In the genomic region with DNA sequence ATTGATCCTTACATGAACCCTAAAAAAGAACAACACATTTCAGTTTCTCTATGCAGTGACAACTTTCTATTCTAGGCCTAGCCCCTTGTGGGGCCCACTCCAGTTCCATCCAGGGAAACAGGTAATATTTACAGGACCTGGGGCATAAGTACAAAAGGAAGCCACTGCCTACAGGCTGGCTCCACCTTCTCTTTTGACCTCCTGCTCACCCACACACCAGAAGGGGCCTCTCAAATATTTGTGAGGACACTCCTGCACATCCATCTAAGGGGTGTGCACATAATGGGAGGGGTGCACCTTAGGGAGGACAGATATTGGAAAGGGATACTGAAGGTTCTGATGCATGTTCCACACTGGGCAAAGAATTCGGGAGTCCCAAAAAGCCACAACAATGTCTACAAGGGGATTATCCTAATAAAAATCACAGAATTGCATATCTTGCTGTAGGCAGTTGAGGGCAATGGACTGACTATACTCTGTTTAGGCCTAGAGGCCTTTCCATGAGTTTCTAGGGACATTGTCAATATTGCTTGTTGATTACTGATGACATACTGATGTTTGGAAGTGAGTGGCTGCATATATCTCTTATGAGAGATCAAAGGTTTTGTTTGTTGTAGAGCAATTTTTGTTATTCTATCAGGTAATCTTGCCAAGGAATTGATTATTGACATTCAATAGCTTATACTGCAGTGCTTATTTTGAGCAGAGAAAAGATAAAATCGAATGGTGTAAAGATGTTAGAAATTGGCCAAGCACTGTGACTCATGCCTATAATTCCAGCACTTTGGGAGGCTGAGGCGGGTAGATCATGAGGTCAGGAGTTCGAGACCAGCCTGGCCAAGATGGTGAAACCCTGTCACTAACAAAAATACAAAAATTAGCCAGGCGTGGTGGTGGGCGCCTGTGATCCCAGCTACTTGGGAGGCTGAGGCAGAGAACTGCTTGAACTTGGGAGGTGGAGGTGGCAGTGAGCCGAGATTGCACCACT, we compare ENCODE assay signal across 1 cellular context.
A peak's percentile ranks its signal among the peaks of the same experiment; 100 is the strongest.
TF ChIP-seq lines count a peak whose summit lies in the region.

No MANE protein-coding gene starts in this region.

TF ChIP-seq in HepG2, 621 proteins besides CTCF, POLR2A, EP300 and RAD21 (continued from another document and continues in another):
- TF ChIP-seq, protein P1, sequence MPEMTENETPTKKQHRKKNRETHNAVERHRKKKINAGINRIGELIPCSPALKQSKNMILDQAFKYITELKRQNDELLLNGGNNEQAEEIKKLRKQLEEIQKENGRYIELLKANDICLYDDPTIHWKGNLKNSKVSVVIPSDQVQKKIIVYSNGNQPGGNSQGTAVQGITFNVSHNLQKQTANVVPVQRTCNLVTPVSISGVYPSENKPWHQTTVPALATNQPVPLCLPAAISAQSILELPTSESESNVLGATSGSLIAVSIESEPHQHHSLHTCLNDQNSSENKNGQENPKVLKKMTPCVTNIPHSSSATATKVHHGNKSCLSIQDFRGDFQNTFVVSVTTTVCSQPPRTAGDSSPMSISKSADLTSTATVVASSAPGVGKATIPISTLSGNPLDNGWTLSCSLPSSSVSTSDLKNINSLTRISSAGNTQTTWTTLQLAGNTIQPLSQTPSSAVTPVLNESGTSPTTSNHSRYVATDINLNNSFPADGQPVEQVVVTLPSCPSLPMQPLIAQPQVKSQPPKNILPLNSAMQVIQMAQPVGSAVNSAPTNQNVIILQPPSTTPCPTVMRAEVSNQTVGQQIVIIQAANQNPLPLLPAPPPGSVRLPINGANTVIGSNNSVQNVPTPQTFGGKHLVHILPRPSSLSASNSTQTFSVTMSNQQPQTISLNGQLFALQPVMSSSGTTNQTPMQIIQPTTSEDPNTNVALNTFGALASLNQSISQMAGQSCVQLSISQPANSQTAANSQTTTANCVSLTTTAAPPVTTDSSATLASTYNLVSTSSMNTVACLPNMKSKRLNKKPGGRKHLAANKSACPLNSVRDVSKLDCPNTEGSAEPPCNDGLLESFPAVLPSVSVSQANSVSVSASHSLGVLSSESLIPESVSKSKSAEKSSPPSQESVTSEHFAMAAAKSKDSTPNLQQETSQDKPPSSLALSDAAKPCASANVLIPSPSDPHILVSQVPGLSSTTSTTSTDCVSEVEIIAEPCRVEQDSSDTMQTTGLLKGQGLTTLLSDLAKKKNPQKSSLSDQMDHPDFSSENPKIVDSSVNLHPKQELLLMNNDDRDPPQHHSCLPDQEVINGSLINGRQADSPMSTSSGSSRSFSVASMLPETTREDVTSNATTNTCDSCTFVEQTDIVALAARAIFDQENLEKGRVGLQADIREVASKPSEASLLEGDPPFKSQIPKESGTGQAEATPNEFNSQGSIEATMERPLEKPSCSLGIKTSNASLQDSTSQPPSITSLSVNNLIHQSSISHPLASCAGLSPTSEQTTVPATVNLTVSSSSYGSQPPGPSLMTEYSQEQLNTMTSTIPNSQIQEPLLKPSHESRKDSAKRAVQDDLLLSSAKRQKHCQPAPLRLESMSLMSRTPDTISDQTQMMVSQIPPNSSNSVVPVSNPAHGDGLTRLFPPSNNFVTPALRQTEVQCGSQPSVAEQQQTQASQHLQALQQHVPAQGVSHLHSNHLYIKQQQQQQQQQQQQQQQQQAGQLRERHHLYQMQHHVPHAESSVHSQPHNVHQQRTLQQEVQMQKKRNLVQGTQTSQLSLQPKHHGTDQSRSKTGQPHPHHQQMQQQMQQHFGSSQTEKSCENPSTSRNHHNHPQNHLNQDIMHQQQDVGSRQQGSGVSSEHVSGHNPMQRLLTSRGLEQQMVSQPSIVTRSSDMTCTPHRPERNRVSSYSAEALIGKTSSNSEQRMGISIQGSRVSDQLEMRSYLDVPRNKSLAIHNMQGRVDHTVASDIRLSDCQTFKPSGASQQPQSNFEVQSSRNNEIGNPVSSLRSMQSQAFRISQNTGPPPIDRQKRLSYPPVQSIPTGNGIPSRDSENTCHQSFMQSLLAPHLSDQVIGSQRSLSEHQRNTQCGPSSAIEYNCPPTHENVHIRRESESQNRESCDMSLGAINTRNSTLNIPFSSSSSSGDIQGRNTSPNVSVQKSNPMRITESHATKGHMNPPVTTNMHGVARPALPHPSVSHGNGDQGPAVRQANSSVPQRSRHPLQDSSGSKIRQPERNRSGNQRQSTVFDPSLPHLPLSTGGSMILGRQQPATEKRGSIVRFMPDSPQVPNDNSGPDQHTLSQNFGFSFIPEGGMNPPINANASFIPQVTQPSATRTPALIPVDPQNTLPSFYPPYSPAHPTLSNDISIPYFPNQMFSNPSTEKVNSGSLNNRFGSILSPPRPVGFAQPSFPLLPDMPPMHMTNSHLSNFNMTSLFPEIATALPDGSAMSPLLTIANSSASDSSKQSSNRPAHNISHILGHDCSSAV (CRISPR knock-in tag; IDR thresholded peaks at IDR 0.05; ENCODE audit: borderline replicate concordance): no peak
- no peak for TF ChIP-seq ZNF180 (CRISPR knock-in tag; IDR thresholded peaks at IDR 0.05; ENCODE audit: borderline replicate concordance, low read depth)
- TF ChIP-seq ZSCAN12 (CRISPR knock-in tag; IDR thresholded peaks at IDR 0.05): no peak
- TF ChIP-seq MTF2 (CRISPR knock-in tag; IDR thresholded peaks at IDR 0.05; ENCODE audit: borderline replicate concordance): 0 out of 2 replicates have a peak, but pooled peaks have one; percentile 34
- TF ChIP-seq ZNF101 (CRISPR knock-in tag; IDR thresholded peaks at IDR 0.05; ENCODE audit: borderline replicate concordance, low read depth): no peak; the same call in 1 of the 2 replicates
- TF ChIP-seq ZNF75D (CRISPR knock-in tag; IDR thresholded peaks at IDR 0.05; ENCODE audit: borderline replicate concordance): no peak
- peak; percentile 18; the same call in 1 of the 2 replicates for TF ChIP-seq MAZ (IDR thresholded peaks at IDR 0.05; ENCODE audit: borderline replicate concordance, low read depth, low read length)
- peak; percentile 81 for TF ChIP-seq MAZ (CRISPR knock-in tag; IDR thresholded peaks at IDR 0.05; ENCODE audit: low read depth)
- TF ChIP-seq, protein P2, sequence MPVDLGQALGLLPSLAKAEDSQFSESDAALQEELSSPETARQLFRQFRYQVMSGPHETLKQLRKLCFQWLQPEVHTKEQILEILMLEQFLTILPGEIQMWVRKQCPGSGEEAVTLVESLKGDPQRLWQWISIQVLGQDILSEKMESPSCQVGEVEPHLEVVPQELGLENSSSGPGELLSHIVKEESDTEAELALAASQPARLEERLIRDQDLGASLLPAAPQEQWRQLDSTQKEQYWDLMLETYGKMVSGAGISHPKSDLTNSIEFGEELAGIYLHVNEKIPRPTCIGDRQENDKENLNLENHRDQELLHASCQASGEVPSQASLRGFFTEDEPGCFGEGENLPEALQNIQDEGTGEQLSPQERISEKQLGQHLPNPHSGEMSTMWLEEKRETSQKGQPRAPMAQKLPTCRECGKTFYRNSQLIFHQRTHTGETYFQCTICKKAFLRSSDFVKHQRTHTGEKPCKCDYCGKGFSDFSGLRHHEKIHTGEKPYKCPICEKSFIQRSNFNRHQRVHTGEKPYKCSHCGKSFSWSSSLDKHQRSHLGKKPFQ (CRISPR knock-in tag; IDR thresholded peaks at IDR 0.05; ENCODE audit: insufficient replicate concordance): no peak
- TF ChIP-seq BCL6 (CRISPR knock-in tag; IDR thresholded peaks at IDR 0.05): peak; percentile 86; the same call in 1 of the 2 replicates
- 0 out of 2 replicates have a peak, but pooled peaks have one; percentile 18 for TF ChIP-seq MYC (CRISPR knock-in tag; IDR thresholded peaks at IDR 0.05; ENCODE audit: borderline replicate concordance)
- TF ChIP-seq, protein P3, sequence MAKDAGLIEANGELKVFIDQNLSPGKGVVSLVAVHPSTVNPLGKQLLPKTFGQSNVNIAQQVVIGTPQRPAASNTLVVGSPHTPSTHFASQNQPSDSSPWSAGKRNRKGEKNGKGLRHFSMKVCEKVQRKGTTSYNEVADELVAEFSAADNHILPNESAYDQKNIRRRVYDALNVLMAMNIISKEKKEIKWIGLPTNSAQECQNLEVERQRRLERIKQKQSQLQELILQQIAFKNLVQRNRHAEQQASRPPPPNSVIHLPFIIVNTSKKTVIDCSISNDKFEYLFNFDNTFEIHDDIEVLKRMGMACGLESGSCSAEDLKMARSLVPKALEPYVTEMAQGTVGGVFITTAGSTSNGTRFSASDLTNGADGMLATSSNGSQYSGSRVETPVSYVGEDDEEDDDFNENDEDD (CRISPR knock-in tag; IDR thresholded peaks at IDR 0.05; ENCODE audit: borderline replicate concordance): peak; percentile 33; the same call in 1 of the 2 replicates
- no peak for TF ChIP-seq CBX5 (CRISPR knock-in tag; IDR thresholded peaks at IDR 0.05; ENCODE audit: borderline replicate concordance)
- peak; percentile 90; the same call in 1 of the 2 replicates for TF ChIP-seq RXRA (CRISPR knock-in tag; IDR thresholded peaks at IDR 0.05)
- TF ChIP-seq KDM4B (CRISPR knock-in tag; IDR thresholded peaks at IDR 0.05): no peak
- TF ChIP-seq ZKSCAN5 (CRISPR knock-in tag; IDR thresholded peaks at IDR 0.05): no peak; the same call in 1 of the 2 replicates
- TF ChIP-seq, protein P4, sequence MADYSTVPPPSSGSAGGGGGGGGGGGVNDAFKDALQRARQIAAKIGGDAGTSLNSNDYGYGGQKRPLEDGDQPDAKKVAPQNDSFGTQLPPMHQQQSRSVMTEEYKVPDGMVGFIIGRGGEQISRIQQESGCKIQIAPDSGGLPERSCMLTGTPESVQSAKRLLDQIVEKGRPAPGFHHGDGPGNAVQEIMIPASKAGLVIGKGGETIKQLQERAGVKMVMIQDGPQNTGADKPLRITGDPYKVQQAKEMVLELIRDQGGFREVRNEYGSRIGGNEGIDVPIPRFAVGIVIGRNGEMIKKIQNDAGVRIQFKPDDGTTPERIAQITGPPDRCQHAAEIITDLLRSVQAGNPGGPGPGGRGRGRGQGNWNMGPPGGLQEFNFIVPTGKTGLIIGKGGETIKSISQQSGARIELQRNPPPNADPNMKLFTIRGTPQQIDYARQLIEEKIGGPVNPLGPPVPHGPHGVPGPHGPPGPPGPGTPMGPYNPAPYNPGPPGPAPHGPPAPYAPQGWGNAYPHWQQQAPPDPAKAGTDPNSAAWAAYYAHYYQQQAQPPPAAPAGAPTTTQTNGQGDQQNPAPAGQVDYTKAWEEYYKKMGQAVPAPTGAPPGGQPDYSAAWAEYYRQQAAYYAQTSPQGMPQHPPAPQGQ (CRISPR knock-in tag; IDR thresholded peaks at IDR 0.05; ENCODE audit: borderline replicate concordance): no peak
- TF ChIP-seq MEIS1 (CRISPR knock-in tag; IDR thresholded peaks at IDR 0.05; ENCODE audit: borderline replicate concordance): peak; percentile 28; the same call in 1 of the 2 replicates
- TF ChIP-seq, protein P5, sequence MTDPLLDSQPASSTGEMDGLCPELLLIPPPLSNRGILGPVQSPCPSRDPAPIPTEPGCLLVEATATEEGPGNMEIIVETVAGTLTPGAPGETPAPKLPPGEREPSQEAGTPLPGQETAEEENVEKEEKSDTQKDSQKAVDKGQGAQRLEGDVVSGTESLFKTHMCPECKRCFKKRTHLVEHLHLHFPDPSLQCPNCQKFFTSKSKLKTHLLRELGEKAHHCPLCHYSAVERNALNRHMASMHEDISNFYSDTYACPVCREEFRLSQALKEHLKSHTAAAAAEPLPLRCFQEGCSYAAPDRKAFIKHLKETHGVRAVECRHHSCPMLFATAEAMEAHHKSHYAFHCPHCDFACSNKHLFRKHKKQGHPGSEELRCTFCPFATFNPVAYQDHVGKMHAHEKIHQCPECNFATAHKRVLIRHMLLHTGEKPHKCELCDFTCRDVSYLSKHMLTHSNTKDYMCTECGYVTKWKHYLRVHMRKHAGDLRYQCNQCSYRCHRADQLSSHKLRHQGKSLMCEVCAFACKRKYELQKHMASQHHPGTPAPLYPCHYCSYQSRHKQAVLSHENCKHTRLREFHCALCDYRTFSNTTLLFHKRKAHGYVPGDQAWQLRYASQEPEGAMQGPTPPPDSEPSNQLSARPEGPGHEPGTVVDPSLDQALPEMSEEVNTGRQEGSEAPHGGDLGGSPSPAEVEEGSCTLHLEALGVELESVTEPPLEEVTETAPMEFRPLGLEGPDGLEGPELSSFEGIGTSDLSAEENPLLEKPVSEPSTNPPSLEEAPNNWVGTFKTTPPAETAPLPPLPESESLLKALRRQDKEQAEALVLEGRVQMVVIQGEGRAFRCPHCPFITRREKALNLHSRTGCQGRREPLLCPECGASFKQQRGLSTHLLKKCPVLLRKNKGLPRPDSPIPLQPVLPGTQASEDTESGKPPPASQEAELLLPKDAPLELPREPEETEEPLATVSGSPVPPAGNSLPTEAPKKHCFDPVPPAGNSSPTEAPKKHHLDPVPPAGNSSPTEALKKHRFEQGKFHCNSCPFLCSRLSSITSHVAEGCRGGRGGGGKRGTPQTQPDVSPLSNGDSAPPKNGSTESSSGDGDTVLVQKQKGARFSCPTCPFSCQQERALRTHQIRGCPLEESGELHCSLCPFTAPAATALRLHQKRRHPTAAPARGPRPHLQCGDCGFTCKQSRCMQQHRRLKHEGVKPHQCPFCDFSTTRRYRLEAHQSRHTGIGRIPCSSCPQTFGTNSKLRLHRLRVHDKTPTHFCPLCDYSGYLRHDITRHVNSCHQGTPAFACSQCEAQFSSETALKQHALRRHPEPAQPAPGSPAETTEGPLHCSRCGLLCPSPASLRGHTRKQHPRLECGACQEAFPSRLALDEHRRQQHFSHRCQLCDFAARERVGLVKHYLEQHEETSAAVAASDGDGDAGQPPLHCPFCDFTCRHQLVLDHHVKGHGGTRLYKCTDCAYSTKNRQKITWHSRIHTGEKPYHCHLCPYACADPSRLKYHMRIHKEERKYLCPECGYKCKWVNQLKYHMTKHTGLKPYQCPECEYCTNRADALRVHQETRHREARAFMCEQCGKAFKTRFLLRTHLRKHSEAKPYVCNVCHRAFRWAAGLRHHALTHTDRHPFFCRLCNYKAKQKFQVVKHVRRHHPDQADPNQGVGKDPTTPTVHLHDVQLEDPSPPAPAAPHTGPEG (CRISPR knock-in tag; IDR thresholded peaks at IDR 0.05): no peak
- no peak for TF ChIP-seq ZNF160 (CRISPR knock-in tag; IDR thresholded peaks at IDR 0.05)
- TF ChIP-seq, protein P6, sequence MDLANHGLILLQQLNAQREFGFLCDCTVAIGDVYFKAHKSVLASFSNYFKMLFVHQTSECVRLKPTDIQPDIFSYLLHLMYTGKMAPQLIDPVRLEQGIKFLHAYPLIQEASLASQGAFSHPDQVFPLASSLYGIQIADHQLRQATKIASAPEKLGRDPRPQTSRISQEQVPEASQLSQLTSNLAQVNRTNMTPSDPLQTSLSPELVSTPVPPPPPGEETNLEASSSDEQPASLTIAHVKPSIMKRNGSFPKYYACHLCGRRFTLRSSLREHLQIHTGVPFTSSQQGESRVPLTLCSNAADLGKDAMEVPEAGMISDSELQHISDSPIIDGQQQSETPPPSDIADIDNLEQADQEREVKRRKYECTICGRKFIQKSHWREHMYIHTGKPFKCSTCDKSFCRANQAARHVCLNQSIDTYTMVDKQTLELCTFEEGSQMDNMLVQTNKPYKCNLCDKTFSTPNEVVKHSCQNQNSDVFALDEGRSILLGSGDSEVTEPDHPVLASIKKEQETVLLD (CRISPR knock-in tag; IDR thresholded peaks at IDR 0.05; ENCODE audit: low read depth): no peak
- no peak for TF ChIP-seq ZFP62 (CRISPR knock-in tag; IDR thresholded peaks at IDR 0.05)
- peak; percentile 64 for TF ChIP-seq CEBPG (CRISPR knock-in tag; IDR thresholded peaks at IDR 0.05)
- TF ChIP-seq ZNF619 (CRISPR knock-in tag; IDR thresholded peaks at IDR 0.05): no peak
- TF ChIP-seq ZNF678 (CRISPR knock-in tag; IDR thresholded peaks at IDR 0.05): no peak
- TF ChIP-seq FOXK2 (IDR thresholded peaks at IDR 0.05): peak; percentile 85; the same call in 1 of the 2 replicates
- TF ChIP-seq ZSCAN31 (CRISPR knock-in tag; IDR thresholded peaks at IDR 0.05; ENCODE audit: low read depth): peak; percentile 77; the same call in 1 of the 2 replicates
- peak; percentile 71 for TF ChIP-seq HNF4G (IDR thresholded peaks at IDR 0.05; ENCODE audit: borderline replicate concordance, low read depth, low read length)
- peak; percentile 64; the same call in 1 of the 2 replicates for TF ChIP-seq HNF4G (CRISPR knock-in tag; IDR thresholded peaks at IDR 0.05; ENCODE audit: borderline replicate concordance, low read depth)
- no peak for TF ChIP-seq SRY (CRISPR knock-in tag; IDR thresholded peaks at IDR 0.05)
